Comparison of ENCODE assay signal across 32 cellular contexts in genomic region chr6:21908117-21908848, GRCh38.
DNase-seq lines count a peak whose midpoint lies in the region; ATAC-seq, FAIRE-seq and TF ChIP-seq lines count a peak whose summit lies in the region.
"Had no signal": no experiment of that assay in that cellular context is flagged by ENCODE, and none has a peak within 500 bp of the region (broad histone marks: within the 10 kb centered on the region; RNA-seq: fewer than 3 reads in every experiment).

No MANE protein-coding gene starts in this region.

- H4K8ac ChIP-seq in mesendoderm (ENCODE audit: low read depth, low read length) (no peak overlapping the region), trophoblast cell (ENCODE audit: low read depth, low read length) (no peak overlapping the region)

- H2AK5ac ChIP-seq in mesendoderm (ENCODE audit: low read length) (no peak overlapping the region), trophoblast cell (ENCODE audit: low read length) (no peak overlapping the region)

- H4K20me1 ChIP-seq in SK-N-SH (ENCODE audit: insufficient read depth), result no peaks in the 10 kb centered on the region
- H4K20me1 ChIP-seq in K562 (replicated peaks; ENCODE audit: control insufficient read depth, insufficient read depth, low read length), result no peaks in the 10 kb centered on the region

- no peak overlapping the region for H3K9ac ChIP-seq in SK-N-SH
- H3K9ac ChIP-seq in K562 (ENCODE audit: insufficient read depth in 1 of 2, low read depth in 2 of 2, low read length in 2 of 2), result no peak overlapping the region
- H3K9ac ChIP-seq in mesendoderm (ENCODE audit: low read length), result no peak overlapping the region
- no peak overlapping the region for H3K9ac ChIP-seq in trophoblast cell (ENCODE audit: low read length)

- peak overlapping the region; percentile 61 for H2BK5ac ChIP-seq in mesendoderm (ENCODE audit: low read length)
- H2BK5ac ChIP-seq in trophoblast cell (ENCODE audit: low read depth, low read length, poor library complexity), result no peak overlapping the region

- H3K9me3 ChIP-seq in SK-N-SH (no peaks in the 10 kb centered on the region), K562 (replicated peaks; ENCODE audit: control insufficient read depth, insufficient read depth, low read depth, low read length) (no peaks in the 10 kb centered on the region), trophoblast cell (ENCODE audit: insufficient read depth, low read depth, low read length) (no peaks in the 10 kb centered on the region), suprapubic skin (no peaks in the 10 kb centered on the region)
- H3K9me3 ChIP-seq: A549, breast epithelium, heart right ventricle, MG63, testis, vagina had no signal

- no peak overlapping the region for H3K27ac Mint-ChIP-seq in type B pancreatic cell
- H3K27ac Mint-ChIP-seq: activated CD4-positive, alpha-beta memory T cell treated with anti-CD3 and anti-CD28 coated beads, Interleukin-2, amount 10 ng/mL, durations not matched to agents 7 days and 5 days; activated naive CD4-positive, alpha-beta T cell treated with anti-CD3 and anti-CD28 coated beads, Interleukin-2, amount 10 ng/mL, durations not matched to agents 7 days and 5 days; CD8-positive, alpha-beta memory T cell; IgD-negative memory B cell; memory B cell; T-helper 1 cell treated with Interleukin-12 subunit alpha and Interleukin-12 subunit beta and Interleukin-4 antibody, amounts not matched to agents 30 μg/mL and 1 μg/mL, for 36 hours had no signal

- H3K4me2 ChIP-seq in SK-N-SH, result no peak overlapping the region
- no peak overlapping the region for H3K4me2 ChIP-seq in K562 (ENCODE audit: insufficient read depth, low read length)
- H3K4me2 ChIP-seq in mesendoderm (ENCODE audit: low read length), result no peak overlapping the region
- H3K4me2 ChIP-seq in trophoblast cell (ENCODE audit: low read length), result no peak overlapping the region
- H3K4me2 ChIP-seq: A549 had no signal

- H3K4me1 Mint-ChIP-seq in type B pancreatic cell (ENCODE audit: unreplicated experiment), result peaks cover 52% of the 10 kb centered on the region
- H3K4me1 Mint-ChIP-seq: activated CD4-positive, alpha-beta memory T cell treated with anti-CD3 and anti-CD28 coated beads, Interleukin-2, amount 10 ng/mL, durations not matched to agents 7 days and 5 days; activated naive CD4-positive, alpha-beta T cell treated with anti-CD3 and anti-CD28 coated beads, Interleukin-2, amount 10 ng/mL, durations not matched to agents 7 days and 5 days; CD8-positive, alpha-beta memory T cell; memory B cell had no signal

- no peak overlapping the region for H4K91ac ChIP-seq in trophoblast cell (ENCODE audit: low read depth, low read length)

- H3K4me3 ChIP-seq in SK-N-SH (ENCODE audit: low read depth in 2 of 2, low read length in 1 of 2) (no peak overlapping the region), K562 (no peak overlapping the region), mesendoderm (ENCODE audit: low read length) (no peak overlapping the region), trophoblast cell (ENCODE audit: low read depth, low read length) (no peak overlapping the region), suprapubic skin (no peak overlapping the region)
- H3K4me3 ChIP-seq: A549, breast epithelium, heart right ventricle, MG63, testis, vagina had no signal

- H2BK120ac ChIP-seq in mesendoderm (ENCODE audit: low read depth, low read length) (no peak overlapping the region), trophoblast cell (ENCODE audit: insufficient read depth, low read length, poor library complexity) (no peak overlapping the region)

- no peak overlapping the region for H2BK15ac ChIP-seq in mesendoderm (replicated peaks; ENCODE audit: low read depth)

- H3K4me1 ChIP-seq in SK-N-SH (ENCODE audit: control insufficient read depth in 1 of 2, insufficient read depth in 2 of 2, low read depth in 1 of 2, low read length in 1 of 2), result peaks cover 0 to 4% of the 10 kb centered on the region in 2 experiments; a peak in 2 of 4 replicates
- H3K4me1 ChIP-seq in K562 (replicated peaks in 1 of 2; ENCODE audit: control insufficient read depth in 2 of 2, insufficient read depth in 2 of 2, low read length in 2 of 2), result no peaks in the 10 kb centered on the region
- H3K4me1 ChIP-seq in mesendoderm (ENCODE audit: control insufficient read depth, low read depth, low read length), result peaks cover 7% of the 10 kb centered on the region
- no peaks in the 10 kb centered on the region for H3K4me1 ChIP-seq in trophoblast cell (ENCODE audit: control insufficient read depth in 1 of 2, insufficient read depth in 2 of 2, low read length in 2 of 2)
- no peaks in the 10 kb centered on the region for H3K4me1 ChIP-seq in suprapubic skin
- H3K4me1 ChIP-seq: breast epithelium, testis, vagina had no signal

- TF ChIP-seq EP300 in SK-N-SH (IDR thresholded peaks at IDR 0.05; ENCODE audit: borderline replicate concordance in 1 of 2, low read depth in 1 of 2, low read length in 1 of 2), result no peak
- no peak for TF ChIP-seq EP300 in K562 (IDR thresholded peaks at IDR 0.05; ENCODE audit: low read length)
- no peak for TF ChIP-seq EP300 in suprapubic skin (IDR thresholded peaks at IDR 0.05)

- H3K79me2 ChIP-seq in SK-N-SH (ENCODE audit: insufficient read depth) (no peaks in the 10 kb centered on the region), K562 (ENCODE audit: control insufficient read depth, insufficient read depth, low read length) (no peaks in the 10 kb centered on the region), mesendoderm (ENCODE audit: control insufficient read depth, insufficient read depth, low read length) (peaks cover 4% of the 10 kb centered on the region), trophoblast cell (ENCODE audit: control insufficient read depth, insufficient read depth, low read length, poor library complexity) (no peaks in the 10 kb centered on the region)

- FAIRE-seq in K562 (lab: Jason Lieb, UNC) (no peak), GM19239 (lab: Jason Lieb, UNC) (no peak)
- FAIRE-seq: A549 had no signal

- DNase-seq in SK-N-SH (no peak), K562 (ENCODE audit: extremely low read depth in 1 of 4, low spot score in 3 of 4) (no peak), mesendoderm (peak; percentile 83), GM19239 (ENCODE audit: insufficient read length, low spot score) (no peak), type B pancreatic cell (ENCODE audit: extremely low spot score, unreplicated experiment) (no peak), trophoblast cell (no peak), suprapubic skin (ENCODE audit: low spot score in 2 of 2) (no peak)
- DNase-seq: activated CD4-positive, alpha-beta memory T cell treated with anti-CD3 and anti-CD28 coated beads, Interleukin-2, amount 10 ng/mL, durations not matched to agents 7 days and 5 days; activated CD4-positive, CD25-positive, alpha-beta regulatory T cell treated with anti-CD3 and anti-CD28 coated beads, Interleukin-2, amount 50 U/mL, for 72 hours; activated CD8-positive, alpha-beta memory T cell treated with anti-CD3 and anti-CD28 coated beads, Interleukin-2, amount 50 U/mL, for 48 hours; activated naive CD4-positive, alpha-beta T cell treated with anti-CD3 and anti-CD28 coated beads, Interleukin-2, amount 10 ng/mL, durations not matched to agents 7 days and 5 days; amniotic stem cell; CD8-positive, alpha-beta memory T cell; effector CD4-positive, alpha-beta T cell; foreskin fibroblast; GDM1; heart right ventricle; left colon; MG63; NCI-H2081; NCI-H446 treated with DMSO at 0.1 percent for 48 hours; stimulated activated naive CD4-positive, alpha-beta T cell; testis had no signal

- H3K9me2 ChIP-seq in SK-N-SH, result no peaks in the 10 kb centered on the region

- H3K27me3 ChIP-seq in SK-N-SH (ENCODE audit: insufficient read depth) (no peaks in the 10 kb centered on the region), K562 (ENCODE audit: control insufficient read depth in 2 of 2, insufficient read depth in 2 of 2, low read length in 2 of 2) (peaks cover 23 to 25% of the 10 kb centered on the region in 2 experiments), mesendoderm (ENCODE audit: insufficient read depth, low read length, poor library complexity) (no peaks in the 10 kb centered on the region), trophoblast cell (ENCODE audit: insufficient read depth, low read length) (no peaks in the 10 kb centered on the region), suprapubic skin (no peaks in the 10 kb centered on the region)
- H3K27me3 ChIP-seq: breast epithelium, heart right ventricle, MG63, testis, vagina had no signal

- H3K27ac ChIP-seq in SK-N-SH (ENCODE audit: low read depth in 2 of 2, low read length in 1 of 2), result peak overlapping the region in 1 of 2 experiments; percentile 62; a peak in 2 of 4 replicates
- H3K27ac ChIP-seq in K562 (ENCODE audit: extremely low read depth, low read depth, low read length), result no peak overlapping the region
- H3K27ac ChIP-seq in mesendoderm (ENCODE audit: low read depth, low read length), result peak overlapping the region; percentile 60
- no peak overlapping the region for H3K27ac ChIP-seq in trophoblast cell (ENCODE audit: low read depth, low read length)
- H3K27ac ChIP-seq in suprapubic skin, result no peak overlapping the region
- H3K27ac ChIP-seq: A549, breast epithelium, heart right ventricle, RWPE1, testis, vagina had no signal

- H4K5ac ChIP-seq in mesendoderm (ENCODE audit: low read length), result no peak overlapping the region

- H3K18ac ChIP-seq in mesendoderm (ENCODE audit: low read length) (peak overlapping the region; percentile 87), trophoblast cell (ENCODE audit: low read length) (no peak overlapping the region)

- H3K4ac ChIP-seq in mesendoderm (ENCODE audit: low read depth, low read length) (no peak overlapping the region), trophoblast cell (ENCODE audit: low read depth, low read length) (no peak overlapping the region)

- H3K79me1 ChIP-seq in mesendoderm (ENCODE audit: low read length) (peaks cover 5% of the 10 kb centered on the region), trophoblast cell (ENCODE audit: low read length) (peaks cover under 1% of the 10 kb centered on the region)

- CTCF ChIA-PET in SK-N-SH (lab: Yijun Ruan, JAX) (no interaction called here), K562 (lab: Yijun Ruan, JAX; ENCODE audit: low intra/inter-chr PET ratio) (no interaction called here)

- no peak overlapping the region for H2BK12ac ChIP-seq in trophoblast cell (ENCODE audit: low read length)

- TF ChIP-seq CTCF in SK-N-SH (IDR thresholded peaks at IDR 0.05) (no peak), K562 (IDR thresholded peaks at IDR 0.05 in 2 of 3, conservative IDR thresholded peaks at IDR 0.05 in 1 of 3; ENCODE audit: insufficient read depth in 2 of 3, low read depth in 1 of 3, low read length in 3 of 3) (no peak), type B pancreatic cell (conservative IDR thresholded peaks at IDR 0.05) (no peak), suprapubic skin (IDR thresholded peaks at IDR 0.05) (no peak)

- in situ Hi-C loops in K562 (cut with MboI), result no loop called here

- no peaks in the 10 kb centered on the region for H3K9me1 ChIP-seq in K562 (ENCODE audit: control insufficient read depth, insufficient read depth, low read length)

- H3K23ac ChIP-seq in mesendoderm (ENCODE audit: low read length) (no peak overlapping the region), trophoblast cell (ENCODE audit: low read length) (no peak overlapping the region)

- ATAC-seq in SK-N-SH treated with all-trans-retinoic acid at 6 μM for 48 hours (no peak), K562 (no peak)
- ATAC-seq: A549, HCT116, heart right ventricle, left colon had no signal

- H3K56ac ChIP-seq in mesendoderm (ENCODE audit: low read length), result no peak overlapping the region

- TF ChIP-seq POLR2A in K562 (conservative IDR thresholded peaks at IDR 0.05) (no peak), suprapubic skin (IDR thresholded peaks at IDR 0.05) (no peak)

- no peaks in the 10 kb centered on the region for H3F3A ChIP-seq in SK-N-SH (replicated peaks; ENCODE audit: insufficient read depth)

- peaks cover 4% of the 10 kb centered on the region for H3K9me3 Mint-ChIP-seq in type B pancreatic cell
- H3K9me3 Mint-ChIP-seq: activated CD4-positive, alpha-beta memory T cell treated with anti-CD3 and anti-CD28 coated beads, Interleukin-2, amount 10 ng/mL, durations not matched to agents 7 days and 5 days; activated naive CD4-positive, alpha-beta T cell treated with anti-CD3 and anti-CD28 coated beads, Interleukin-2, amount 10 ng/mL, durations not matched to agents 7 days and 5 days; memory B cell; T-helper 1 cell treated with Interleukin-12 subunit alpha and Interleukin-12 subunit beta and Interleukin-4 antibody, amounts not matched to agents 30 μg/mL and 1 μg/mL, for 36 hours had no signal

- H4K12ac ChIP-seq in trophoblast cell (ENCODE audit: low read depth, low read length), result no peak overlapping the region

- H3K14ac ChIP-seq in trophoblast cell (ENCODE audit: low read length), result no peak overlapping the region

- no peak overlapping the region for H2AFZ ChIP-seq in SK-N-SH (ENCODE audit: low read depth)
- no peak overlapping the region for H2AFZ ChIP-seq in K562 (ENCODE audit: low read depth, low read length)
- no peak overlapping the region for H2AFZ ChIP-seq in trophoblast cell (ENCODE audit: insufficient read depth, low read length, poor library complexity)

- no TSS peak for BruUV-seq in K562 (replicated peaks; lab: Mats Ljungman, UMichigan)

- H3K36me3 ChIP-seq in SK-N-SH (replicated peaks in 1 of 2; ENCODE audit: control insufficient read depth in 1 of 2, insufficient read depth in 2 of 2, low read length in 1 of 2) (no peaks in the 10 kb centered on the region), K562 (ENCODE audit: control insufficient read depth, insufficient read depth, low read length) (no peaks in the 10 kb centered on the region), mesendoderm (ENCODE audit: control insufficient read depth, insufficient read depth, low read length) (no peaks in the 10 kb centered on the region), trophoblast cell (ENCODE audit: control insufficient read depth in 1 of 2, insufficient read depth in 2 of 2, low read length in 2 of 2) (peaks cover 2 to 7% of the 10 kb centered on the region in 2 experiments), suprapubic skin (no peaks in the 10 kb centered on the region)
- H3K36me3 ChIP-seq: breast epithelium, MG63, vagina had no signal

- TF ChIP-seq RAD21 in SK-N-SH (IDR thresholded peaks at IDR 0.05; ENCODE audit: low read length) (peak; percentile 12; the same call in 1 of the 2 replicates), K562 (CRISPR knock-in tag; conservative IDR thresholded peaks at IDR 0.05 in 1 of 2, IDR thresholded peaks at IDR 0.05 in 1 of 2) (no peak)

- no peaks in the 10 kb centered on the region for H3K27me3 Mint-ChIP-seq in type B pancreatic cell
- H3K27me3 Mint-ChIP-seq: activated CD4-positive, alpha-beta memory T cell treated with anti-CD3 and anti-CD28 coated beads, Interleukin-2, amount 10 ng/mL, durations not matched to agents 7 days and 5 days; activated naive CD4-positive, alpha-beta T cell treated with anti-CD3 and anti-CD28 coated beads, Interleukin-2, amount 10 ng/mL, durations not matched to agents 7 days and 5 days; CD8-positive, alpha-beta memory T cell; IgD-negative memory B cell; memory B cell had no signal

- POLR2A ChIA-PET in SK-N-SH (lab: Yijun Ruan, JAX) (no interaction called here), K562 (lab: Yijun Ruan, JAX) (no interaction called here)

- WGBS in SK-N-SH (ENCODE audit: low lambda C conversion rate), result 87% methylated on average over 5 of the region's 5 CpGs
- WGBS in K562 (ENCODE audit: insufficient coverage, low coverage, missing lambda C conversion rate), result 4% methylated on average over 5 of the region's 5 CpGs
- no CpG with 5 or more reads among the region's 5 CpGs for WGBS in mesendoderm (ENCODE audit: extremely low coverage, insufficient coverage, low lambda C conversion rate)
- WGBS in trophoblast cell (ENCODE audit: extremely low coverage, insufficient coverage, insufficient read length), result no CpG with 5 or more reads among the region's 5 CpGs
- 79% methylated on average over 5 of the region's 5 CpGs for WGBS in suprapubic skin

- no peak overlapping the region for H3K4me3 Mint-ChIP-seq in type B pancreatic cell
- H3K4me3 Mint-ChIP-seq: activated CD4-positive, alpha-beta memory T cell treated with anti-CD3 and anti-CD28 coated beads, Interleukin-2, amount 10 ng/mL, durations not matched to agents 7 days and 5 days; activated naive CD4-positive, alpha-beta T cell treated with anti-CD3 and anti-CD28 coated beads, Interleukin-2, amount 10 ng/mL, durations not matched to agents 7 days and 5 days; CD8-positive, alpha-beta memory T cell; IgD-negative memory B cell; memory B cell; T-helper 1 cell treated with Interleukin-12 subunit alpha and Interleukin-12 subunit beta and Interleukin-4 antibody, amounts not matched to agents 30 μg/mL and 1 μg/mL, for 36 hours had no signal

- peaks cover 22% of the 10 kb centered on the region for H3K36me3 Mint-ChIP-seq in type B pancreatic cell
- H3K36me3 Mint-ChIP-seq: activated naive CD4-positive, alpha-beta T cell treated with anti-CD3 and anti-CD28 coated beads, Interleukin-2, amount 10 ng/mL, durations not matched to agents 7 days and 5 days; CD8-positive, alpha-beta memory T cell; IgD-negative memory B cell; memory B cell had no signal

- intact Hi-C loops in K562 (cut with micrococcal nuclease), result no loop called here

Comparison
In these comparisons a context has a peak if more than half of its experiments do, and no peak if none do; other contexts are left out.
1. Of the 27 proteins assayed by ChIP-seq in both K562 and SK-N-SH: peak only in K562: none; only in SK-N-SH: GATA2 and RAD21; in both: none; in neither: 23; mixed calls (peak in some experiments, not most) for 2.